Comparison of ENCODE assay signal across 1 cellular context in the genomic region with DNA sequence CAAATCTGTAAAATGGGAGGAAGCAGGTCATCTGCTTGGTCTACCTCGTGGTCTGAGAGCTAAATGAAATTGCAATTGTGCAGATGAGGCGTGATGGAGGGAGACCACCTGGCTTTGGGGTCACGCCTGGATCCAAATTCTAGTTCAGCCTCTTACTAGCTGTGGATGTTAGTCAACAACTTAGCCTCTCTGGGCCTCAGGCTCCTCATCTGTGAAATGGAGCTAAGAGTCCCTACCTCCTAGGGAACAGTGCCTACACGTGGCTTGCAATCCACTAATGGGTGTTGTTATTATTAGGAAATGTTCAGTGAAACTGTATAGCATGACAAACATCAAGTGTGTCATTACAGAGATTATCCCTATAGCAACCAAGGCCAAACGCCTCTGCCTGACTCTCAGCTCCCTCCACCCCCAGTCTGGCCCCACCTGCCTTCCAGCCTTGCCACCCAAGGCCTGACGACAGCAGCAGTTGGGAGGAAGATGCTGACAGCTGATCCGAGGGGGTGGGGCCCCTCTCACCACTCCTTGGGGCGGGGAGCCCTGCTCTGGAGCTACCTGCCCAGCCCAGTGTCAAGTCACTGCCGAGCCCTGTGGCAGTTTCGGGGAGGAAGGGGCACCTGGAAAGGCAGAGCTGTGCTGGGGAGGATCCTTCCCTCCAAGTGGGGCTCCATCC.
A peak's percentile ranks its signal among the peaks of the same experiment; 100 is the strongest.
TF ChIP-seq lines count a peak whose summit lies in the region.

No MANE protein-coding gene starts in this region.

TF ChIP-seq in HEK293, 187 proteins besides CTCF, POLR2A, EP300 and RAD21 (continued from another document and continues in another):
- TF ChIP-seq, protein P1, sequence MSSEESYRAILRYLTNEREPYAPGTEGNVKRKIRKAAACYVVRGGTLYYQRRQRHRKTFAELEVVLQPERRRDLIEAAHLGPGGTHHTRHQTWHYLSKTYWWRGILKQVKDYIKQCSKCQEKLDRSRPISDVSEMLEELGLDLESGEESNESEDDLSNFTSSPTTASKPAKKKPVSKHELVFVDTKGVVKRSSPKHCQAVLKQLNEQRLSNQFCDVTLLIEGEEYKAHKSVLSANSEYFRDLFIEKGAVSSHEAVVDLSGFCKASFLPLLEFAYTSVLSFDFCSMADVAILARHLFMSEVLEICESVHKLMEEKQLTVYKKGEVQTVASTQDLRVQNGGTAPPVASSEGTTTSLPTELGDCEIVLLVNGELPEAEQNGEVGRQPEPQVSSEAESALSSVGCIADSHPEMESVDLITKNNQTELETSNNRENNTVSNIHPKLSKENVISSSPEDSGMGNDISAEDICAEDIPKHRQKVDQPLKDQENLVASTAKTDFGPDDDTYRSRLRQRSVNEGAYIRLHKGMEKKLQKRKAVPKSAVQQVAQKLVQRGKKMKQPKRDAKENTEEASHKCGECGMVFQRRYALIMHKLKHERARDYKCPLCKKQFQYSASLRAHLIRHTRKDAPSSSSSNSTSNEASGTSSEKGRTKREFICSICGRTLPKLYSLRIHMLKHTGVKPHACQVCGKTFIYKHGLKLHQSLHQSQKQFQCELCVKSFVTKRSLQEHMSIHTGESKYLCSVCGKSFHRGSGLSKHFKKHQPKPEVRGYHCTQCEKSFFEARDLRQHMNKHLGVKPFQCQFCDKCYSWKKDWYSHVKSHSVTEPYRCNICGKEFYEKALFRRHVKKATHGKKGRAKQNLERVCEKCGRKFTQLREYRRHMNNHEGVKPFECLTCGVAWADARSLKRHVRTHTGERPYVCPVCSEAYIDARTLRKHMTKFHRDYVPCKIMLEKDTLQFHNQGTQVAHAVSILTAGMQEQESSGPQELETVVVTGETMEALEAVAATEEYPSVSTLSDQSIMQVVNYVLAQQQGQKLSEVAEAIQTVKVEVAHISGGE (tag by site-specific recombination; conservative IDR thresholded peaks at IDR 0.05; ENCODE audit: low read depth), result no peak
- TF ChIP-seq ZNF48 (tag by site-specific recombination; IDR thresholded peaks at IDR 0.05) (no peak), ZNF311 (tag by site-specific recombination; IDR thresholded peaks at IDR 0.05; ENCODE audit: borderline replicate concordance) (no peak), PRDM1 (tag by site-specific recombination; IDR thresholded peaks at IDR 0.05) (no peak), ZNF155 (tag by site-specific recombination; IDR thresholded peaks at IDR 0.05) (no peak), ZNF239 (tag by site-specific recombination; IDR thresholded peaks at IDR 0.05) (no peak), ZNF223 (tag by site-specific recombination; IDR thresholded peaks at IDR 0.05) (no peak), ZNF558 (tag by site-specific recombination; IDR thresholded peaks at IDR 0.05) (0 out of 2 replicates have a peak, but pooled peaks have one; percentile 63), SP3 (tag by site-specific recombination; IDR thresholded peaks at IDR 0.05) (peak; percentile 66), ZNF37A (tag by site-specific recombination; IDR thresholded peaks at IDR 0.05) (no peak), ZNF350 (tag by site-specific recombination; IDR thresholded peaks at IDR 0.05) (no peak), ZNF837 (tag by site-specific recombination; IDR thresholded peaks at IDR 0.05) (no peak), ZNF214 (tag by site-specific recombination; IDR thresholded peaks at IDR 0.05; ENCODE audit: borderline replicate concordance) (no peak), ZNF610 (tag by site-specific recombination; IDR thresholded peaks at IDR 0.05; ENCODE audit: borderline replicate concordance) (0 out of 2 replicates have a peak, but pooled peaks have one; percentile 52), TRIM28 (IDR thresholded peaks at IDR 0.05; ENCODE audit: borderline replicate concordance, low read length) (peak; percentile 83; the same call in 1 of the 2 replicates), ZNF202 (tag by site-specific recombination; IDR thresholded peaks at IDR 0.05; ENCODE audit: borderline replicate concordance) (no peak), KLF8 (tag by site-specific recombination; IDR thresholded peaks at IDR 0.05) (peak; percentile 70; the same call in 1 of the 2 replicates), KLF7 (tag by site-specific recombination; IDR thresholded peaks at IDR 0.05; ENCODE audit: borderline replicate concordance) (peak; percentile 33; the same call in 1 of the 2 replicates), KLF9 (tag by site-specific recombination; IDR thresholded peaks at IDR 0.05; ENCODE audit: low read depth) (peak; percentile 73; the same call in 1 of the 2 replicates), SCRT2 (tag by site-specific recombination; IDR thresholded peaks at IDR 0.05) (peak; percentile 58; the same call in 1 of the 2 replicates), ZNF274 (IDR thresholded peaks at IDR 0.05; ENCODE audit: low read length) (no peak), ZNF274 (tag by site-specific recombination; IDR thresholded peaks at IDR 0.05; ENCODE audit: borderline replicate concordance) (no peak), ZNF157 (tag by site-specific recombination; IDR thresholded peaks at IDR 0.05) (no peak), ZNF23 (tag by site-specific recombination; IDR thresholded peaks at IDR 0.05; ENCODE audit: borderline replicate concordance) (no peak), ZNF664 (tag by site-specific recombination; IDR thresholded peaks at IDR 0.05) (peak; percentile 42; the same call in 1 of the 2 replicates), ZNF138 (tag by site-specific recombination; IDR thresholded peaks at IDR 0.05; ENCODE audit: borderline replicate concordance) (no peak)
- TF ChIP-seq, protein P2, sequence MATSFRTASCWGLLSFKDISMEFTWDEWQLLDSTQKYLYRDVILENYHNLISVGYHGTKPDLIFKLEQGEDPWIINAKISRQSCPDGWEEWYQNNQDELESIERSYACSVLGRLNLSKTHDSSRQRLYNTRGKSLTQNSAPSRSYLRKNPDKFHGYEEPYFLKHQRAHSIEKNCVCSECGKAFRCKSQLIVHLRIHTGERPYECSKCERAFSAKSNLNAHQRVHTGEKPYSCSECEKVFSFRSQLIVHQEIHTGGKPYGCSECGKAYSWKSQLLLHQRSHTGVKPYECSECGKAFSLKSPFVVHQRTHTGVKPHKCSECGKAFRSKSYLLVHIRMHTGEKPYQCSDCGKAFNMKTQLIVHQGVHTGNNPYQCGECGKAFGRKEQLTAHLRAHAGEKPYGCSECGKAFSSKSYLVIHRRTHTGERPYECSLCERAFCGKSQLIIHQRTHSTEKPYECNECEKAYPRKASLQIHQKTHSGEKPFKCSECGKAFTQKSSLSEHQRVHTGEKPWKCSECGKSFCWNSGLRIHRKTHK (tag by site-specific recombination; IDR thresholded peaks at IDR 0.05), result no peak
- TF ChIP-seq, protein P3, sequence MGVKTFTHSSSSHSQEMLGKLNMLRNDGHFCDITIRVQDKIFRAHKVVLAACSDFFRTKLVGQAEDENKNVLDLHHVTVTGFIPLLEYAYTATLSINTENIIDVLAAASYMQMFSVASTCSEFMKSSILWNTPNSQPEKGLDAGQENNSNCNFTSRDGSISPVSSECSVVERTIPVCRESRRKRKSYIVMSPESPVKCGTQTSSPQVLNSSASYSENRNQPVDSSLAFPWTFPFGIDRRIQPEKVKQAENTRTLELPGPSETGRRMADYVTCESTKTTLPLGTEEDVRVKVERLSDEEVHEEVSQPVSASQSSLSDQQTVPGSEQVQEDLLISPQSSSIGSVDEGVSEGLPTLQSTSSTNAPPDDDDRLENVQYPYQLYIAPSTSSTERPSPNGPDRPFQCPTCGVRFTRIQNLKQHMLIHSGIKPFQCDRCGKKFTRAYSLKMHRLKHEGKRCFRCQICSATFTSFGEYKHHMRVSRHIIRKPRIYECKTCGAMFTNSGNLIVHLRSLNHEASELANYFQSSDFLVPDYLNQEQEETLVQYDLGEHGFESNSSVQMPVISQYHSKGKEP (tag by site-specific recombination; IDR thresholded peaks at IDR 0.05), result peak; percentile 67
- TF ChIP-seq, protein P4, sequence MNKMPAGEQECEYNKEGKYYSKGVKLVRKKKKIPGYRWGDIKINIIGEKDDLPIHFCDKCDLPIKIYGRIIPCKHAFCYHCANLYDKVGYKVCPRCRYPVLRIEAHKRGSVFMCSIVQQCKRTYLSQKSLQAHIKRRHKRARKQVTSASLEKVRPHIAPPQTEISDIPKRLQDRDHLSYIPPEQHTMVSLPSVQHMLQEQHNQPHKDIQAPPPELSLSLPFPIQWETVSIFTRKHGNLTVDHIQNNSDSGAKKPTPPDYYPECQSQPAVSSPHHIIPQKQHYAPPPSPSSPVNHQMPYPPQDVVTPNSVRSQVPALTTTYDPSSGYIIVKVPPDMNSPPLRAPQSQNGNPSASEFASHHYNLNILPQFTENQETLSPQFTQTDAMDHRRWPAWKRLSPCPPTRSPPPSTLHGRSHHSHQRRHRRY (tag by site-specific recombination; IDR thresholded peaks at IDR 0.05), result no peak
- TF ChIP-seq, protein P5, sequence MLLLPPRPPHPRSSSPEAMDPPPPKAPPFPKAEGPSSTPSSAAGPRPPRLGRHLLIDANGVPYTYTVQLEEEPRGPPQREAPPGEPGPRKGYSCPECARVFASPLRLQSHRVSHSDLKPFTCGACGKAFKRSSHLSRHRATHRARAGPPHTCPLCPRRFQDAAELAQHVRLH (tag by site-specific recombination; IDR thresholded peaks at IDR 0.05), result peak; percentile 87; the same call in 1 of the 2 replicates
- TF ChIP-seq, protein P6, sequence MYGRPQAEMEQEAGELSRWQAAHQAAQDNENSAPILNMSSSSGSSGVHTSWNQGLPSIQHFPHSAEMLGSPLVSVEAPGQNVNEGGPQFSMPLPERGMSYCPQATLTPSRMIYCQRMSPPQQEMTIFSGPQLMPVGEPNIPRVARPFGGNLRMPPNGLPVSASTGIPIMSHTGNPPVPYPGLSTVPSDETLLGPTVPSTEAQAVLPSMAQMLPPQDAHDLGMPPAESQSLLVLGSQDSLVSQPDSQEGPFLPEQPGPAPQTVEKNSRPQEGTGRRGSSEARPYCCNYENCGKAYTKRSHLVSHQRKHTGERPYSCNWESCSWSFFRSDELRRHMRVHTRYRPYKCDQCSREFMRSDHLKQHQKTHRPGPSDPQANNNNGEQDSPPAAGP (tag by site-specific recombination; IDR thresholded peaks at IDR 0.05), result peak; percentile 97
- TF ChIP-seq, protein P7, sequence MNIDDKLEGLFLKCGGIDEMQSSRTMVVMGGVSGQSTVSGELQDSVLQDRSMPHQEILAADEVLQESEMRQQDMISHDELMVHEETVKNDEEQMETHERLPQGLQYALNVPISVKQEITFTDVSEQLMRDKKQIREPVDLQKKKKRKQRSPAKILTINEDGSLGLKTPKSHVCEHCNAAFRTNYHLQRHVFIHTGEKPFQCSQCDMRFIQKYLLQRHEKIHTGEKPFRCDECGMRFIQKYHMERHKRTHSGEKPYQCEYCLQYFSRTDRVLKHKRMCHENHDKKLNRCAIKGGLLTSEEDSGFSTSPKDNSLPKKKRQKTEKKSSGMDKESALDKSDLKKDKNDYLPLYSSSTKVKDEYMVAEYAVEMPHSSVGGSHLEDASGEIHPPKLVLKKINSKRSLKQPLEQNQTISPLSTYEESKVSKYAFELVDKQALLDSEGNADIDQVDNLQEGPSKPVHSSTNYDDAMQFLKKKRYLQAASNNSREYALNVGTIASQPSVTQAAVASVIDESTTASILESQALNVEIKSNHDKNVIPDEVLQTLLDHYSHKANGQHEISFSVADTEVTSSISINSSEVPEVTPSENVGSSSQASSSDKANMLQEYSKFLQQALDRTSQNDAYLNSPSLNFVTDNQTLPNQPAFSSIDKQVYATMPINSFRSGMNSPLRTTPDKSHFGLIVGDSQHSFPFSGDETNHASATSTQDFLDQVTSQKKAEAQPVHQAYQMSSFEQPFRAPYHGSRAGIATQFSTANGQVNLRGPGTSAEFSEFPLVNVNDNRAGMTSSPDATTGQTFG (tag by site-specific recombination; IDR thresholded peaks at IDR 0.05; ENCODE audit: borderline replicate concordance), result no peak
- TF ChIP-seq, protein P8, sequence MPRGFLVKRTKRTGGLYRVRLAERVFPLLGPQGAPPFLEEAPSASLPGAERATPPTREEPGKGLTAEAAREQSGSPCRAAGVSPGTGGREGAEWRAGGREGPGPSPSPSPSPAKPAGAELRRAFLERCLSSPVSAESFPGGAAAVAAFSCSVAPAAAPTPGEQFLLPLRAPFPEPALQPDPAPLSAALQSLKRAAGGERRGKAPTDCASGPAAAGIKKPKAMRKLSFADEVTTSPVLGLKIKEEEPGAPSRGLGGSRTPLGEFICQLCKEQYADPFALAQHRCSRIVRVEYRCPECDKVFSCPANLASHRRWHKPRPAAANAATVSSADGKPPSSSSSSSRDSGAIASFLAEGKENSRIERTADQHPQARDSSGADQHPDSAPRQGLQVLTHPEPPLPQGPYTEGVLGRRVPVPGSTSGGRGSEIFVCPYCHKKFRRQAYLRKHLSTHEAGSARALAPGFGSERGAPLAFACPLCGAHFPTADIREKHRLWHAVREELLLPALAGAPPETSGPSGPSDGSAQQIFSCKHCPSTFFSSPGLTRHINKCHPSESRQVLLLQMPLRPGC (tag by site-specific recombination; IDR thresholded peaks at IDR 0.05), result peak; percentile 80
- TF ChIP-seq, protein P9, sequence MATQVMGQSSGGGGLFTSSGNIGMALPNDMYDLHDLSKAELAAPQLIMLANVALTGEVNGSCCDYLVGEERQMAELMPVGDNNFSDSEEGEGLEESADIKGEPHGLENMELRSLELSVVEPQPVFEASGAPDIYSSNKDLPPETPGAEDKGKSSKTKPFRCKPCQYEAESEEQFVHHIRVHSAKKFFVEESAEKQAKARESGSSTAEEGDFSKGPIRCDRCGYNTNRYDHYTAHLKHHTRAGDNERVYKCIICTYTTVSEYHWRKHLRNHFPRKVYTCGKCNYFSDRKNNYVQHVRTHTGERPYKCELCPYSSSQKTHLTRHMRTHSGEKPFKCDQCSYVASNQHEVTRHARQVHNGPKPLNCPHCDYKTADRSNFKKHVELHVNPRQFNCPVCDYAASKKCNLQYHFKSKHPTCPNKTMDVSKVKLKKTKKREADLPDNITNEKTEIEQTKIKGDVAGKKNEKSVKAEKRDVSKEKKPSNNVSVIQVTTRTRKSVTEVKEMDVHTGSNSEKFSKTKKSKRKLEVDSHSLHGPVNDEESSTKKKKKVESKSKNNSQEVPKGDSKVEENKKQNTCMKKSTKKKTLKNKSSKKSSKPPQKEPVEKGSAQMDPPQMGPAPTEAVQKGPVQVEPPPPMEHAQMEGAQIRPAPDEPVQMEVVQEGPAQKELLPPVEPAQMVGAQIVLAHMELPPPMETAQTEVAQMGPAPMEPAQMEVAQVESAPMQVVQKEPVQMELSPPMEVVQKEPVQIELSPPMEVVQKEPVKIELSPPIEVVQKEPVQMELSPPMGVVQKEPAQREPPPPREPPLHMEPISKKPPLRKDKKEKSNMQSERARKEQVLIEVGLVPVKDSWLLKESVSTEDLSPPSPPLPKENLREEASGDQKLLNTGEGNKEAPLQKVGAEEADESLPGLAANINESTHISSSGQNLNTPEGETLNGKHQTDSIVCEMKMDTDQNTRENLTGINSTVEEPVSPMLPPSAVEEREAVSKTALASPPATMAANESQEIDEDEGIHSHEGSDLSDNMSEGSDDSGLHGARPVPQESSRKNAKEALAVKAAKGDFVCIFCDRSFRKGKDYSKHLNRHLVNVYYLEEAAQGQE (tag by site-specific recombination; IDR thresholded peaks at IDR 0.05), result no peak
- TF ChIP-seq, protein P10, sequence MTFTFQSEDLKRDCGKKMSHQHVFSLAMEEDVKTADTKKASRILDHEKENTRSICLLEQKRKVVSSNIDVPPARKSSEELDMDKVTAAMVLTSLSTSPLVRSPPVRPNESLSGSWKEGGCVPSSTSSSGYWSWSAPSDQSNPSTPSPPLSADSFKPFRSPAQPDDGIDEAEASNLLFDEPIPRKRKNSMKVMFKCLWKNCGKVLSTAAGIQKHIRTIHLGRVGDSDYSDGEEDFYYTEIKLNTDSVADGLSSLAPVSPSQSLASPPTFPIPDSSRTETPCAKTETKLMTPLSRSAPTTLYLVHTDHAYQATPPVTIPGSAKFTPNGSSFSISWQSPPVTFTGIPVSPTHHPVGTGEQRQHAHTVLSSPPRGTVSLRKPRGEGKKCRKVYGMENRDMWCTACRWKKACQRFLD (tag by site-specific recombination; IDR thresholded peaks at IDR 0.05), result no peak
